In the genomic region with DNA sequence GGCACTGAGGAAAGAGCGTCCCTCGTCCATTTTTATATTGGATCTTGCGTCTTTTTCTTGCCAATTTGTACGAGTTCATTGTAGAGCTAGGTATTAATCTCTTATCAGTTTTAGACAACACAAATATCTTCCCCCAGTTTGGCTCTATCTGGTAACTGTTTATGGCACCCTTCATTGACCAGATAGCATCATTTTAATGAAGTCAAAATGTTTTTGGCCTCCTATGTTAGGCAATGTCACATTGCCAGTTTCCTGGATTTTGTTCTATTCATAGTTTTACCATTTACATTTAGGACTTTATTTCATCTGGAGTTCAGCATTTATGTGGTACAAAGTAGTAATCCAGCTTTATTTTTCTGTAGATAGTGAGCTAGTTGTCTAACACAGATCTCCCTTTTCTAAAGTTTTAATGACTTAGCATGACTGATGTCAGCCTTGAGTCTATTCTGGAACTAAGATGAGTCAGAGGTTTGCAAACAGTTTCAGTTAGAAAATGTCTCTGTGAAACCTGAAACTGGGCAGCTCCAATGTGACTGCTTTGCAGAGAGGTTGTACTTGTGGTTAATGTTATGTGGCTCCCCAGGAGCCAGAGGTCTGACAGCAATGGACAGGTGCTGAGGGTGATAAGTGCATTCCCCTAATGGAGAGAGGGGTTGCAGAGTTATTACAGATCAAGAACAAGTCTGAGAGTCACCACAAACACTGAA, we compare ENCODE assay signal across 1 cellular context.
TF ChIP-seq lines count a peak whose summit lies in the region.

No MANE protein-coding gene starts in this region.

TF ChIP-seq in HepG2, 621 proteins besides CTCF, POLR2A, EP300 and RAD21 (continues in another document):
- TF ChIP-seq, protein P1, sequence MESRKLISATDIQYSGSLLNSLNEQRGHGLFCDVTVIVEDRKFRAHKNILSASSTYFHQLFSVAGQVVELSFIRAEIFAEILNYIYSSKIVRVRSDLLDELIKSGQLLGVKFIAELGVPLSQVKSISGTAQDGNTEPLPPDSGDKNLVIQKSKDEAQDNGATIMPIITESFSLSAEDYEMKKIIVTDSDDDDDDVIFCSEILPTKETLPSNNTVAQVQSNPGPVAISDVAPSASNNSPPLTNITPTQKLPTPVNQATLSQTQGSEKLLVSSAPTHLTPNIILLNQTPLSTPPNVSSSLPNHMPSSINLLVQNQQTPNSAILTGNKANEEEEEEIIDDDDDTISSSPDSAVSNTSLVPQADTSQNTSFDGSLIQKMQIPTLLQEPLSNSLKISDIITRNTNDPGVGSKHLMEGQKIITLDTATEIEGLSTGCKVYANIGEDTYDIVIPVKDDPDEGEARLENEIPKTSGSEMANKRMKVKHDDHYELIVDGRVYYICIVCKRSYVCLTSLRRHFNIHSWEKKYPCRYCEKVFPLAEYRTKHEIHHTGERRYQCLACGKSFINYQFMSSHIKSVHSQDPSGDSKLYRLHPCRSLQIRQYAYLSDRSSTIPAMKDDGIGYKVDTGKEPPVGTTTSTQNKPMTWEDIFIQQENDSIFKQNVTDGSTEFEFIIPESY (CRISPR knock-in tag; IDR thresholded peaks at IDR 0.05), result no peak
- TF ChIP-seq, protein P2, sequence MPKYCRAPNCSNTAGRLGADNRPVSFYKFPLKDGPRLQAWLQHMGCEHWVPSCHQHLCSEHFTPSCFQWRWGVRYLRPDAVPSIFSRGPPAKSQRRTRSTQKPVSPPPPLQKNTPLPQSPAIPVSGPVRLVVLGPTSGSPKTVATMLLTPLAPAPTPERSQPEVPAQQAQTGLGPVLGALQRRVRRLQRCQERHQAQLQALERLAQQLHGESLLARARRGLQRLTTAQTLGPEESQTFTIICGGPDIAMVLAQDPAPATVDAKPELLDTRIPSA (CRISPR knock-in tag; IDR thresholded peaks at IDR 0.05; ENCODE audit: borderline replicate concordance), result no peak
- TF ChIP-seq SOX5 (CRISPR knock-in tag; IDR thresholded peaks at IDR 0.05; ENCODE audit: borderline replicate concordance) (peak; percentile 37; the same call in 1 of the 2 replicates), SRY (CRISPR knock-in tag; IDR thresholded peaks at IDR 0.05) (no peak), ZNF326 (CRISPR knock-in tag; IDR thresholded peaks at IDR 0.05; ENCODE audit: borderline replicate concordance) (no peak), ATAD3A (CRISPR knock-in tag; IDR thresholded peaks at IDR 0.05) (no peak), ZNF629 (CRISPR knock-in tag; conservative IDR thresholded peaks at IDR 0.05) (no peak), MTA1 (CRISPR knock-in tag; IDR thresholded peaks at IDR 0.05; ENCODE audit: borderline replicate concordance) (no peak), ZNF124 (CRISPR knock-in tag; IDR thresholded peaks at IDR 0.05) (no peak), JARID2 (CRISPR knock-in tag; IDR thresholded peaks at IDR 0.05; ENCODE audit: insufficient replicate concordance) (no peak), WIZ (CRISPR knock-in tag; IDR thresholded peaks at IDR 0.05) (no peak), DPF2 (CRISPR knock-in tag; IDR thresholded peaks at IDR 0.05; ENCODE audit: borderline replicate concordance, low read depth) (no peak; the same call in 1 of the 2 replicates), ZFX (CRISPR knock-in tag; IDR thresholded peaks at IDR 0.05; ENCODE audit: low read depth) (no peak), HCFC1 (IDR thresholded peaks at IDR 0.05; ENCODE audit: low read depth, low read length) (no peak), ZNF567 (CRISPR knock-in tag; IDR thresholded peaks at IDR 0.05; ENCODE audit: borderline replicate concordance) (no peak), RFX5 (IDR thresholded peaks at IDR 0.05; ENCODE audit: low read depth, low read length) (no peak), ZNF230 (CRISPR knock-in tag; IDR thresholded peaks at IDR 0.05) (no peak), PRMT3 (CRISPR knock-in tag; IDR thresholded peaks at IDR 0.05; ENCODE audit: borderline replicate concordance, low read depth) (no peak), ARNTL (CRISPR knock-in tag; IDR thresholded peaks at IDR 0.05) (no peak), ZNF446 (CRISPR knock-in tag; IDR thresholded peaks at IDR 0.05) (no peak), ZNF10 (CRISPR knock-in tag; IDR thresholded peaks at IDR 0.05; ENCODE audit: borderline replicate concordance, low read depth) (no peak), CAMTA2 (CRISPR knock-in tag; IDR thresholded peaks at IDR 0.05; ENCODE audit: borderline replicate concordance) (no peak), ZNF614 (CRISPR knock-in tag; IDR thresholded peaks at IDR 0.05; ENCODE audit: borderline replicate concordance) (no peak), HMGA1 (CRISPR knock-in tag; conservative IDR thresholded peaks at IDR 0.05) (no peak), ADNP (CRISPR knock-in tag; IDR thresholded peaks at IDR 0.05) (no peak), NAIF1 (CRISPR knock-in tag; IDR thresholded peaks at IDR 0.05; ENCODE audit: borderline replicate concordance) (no peak), SRF (IDR thresholded peaks at IDR 0.05; ENCODE audit: low read depth, low read length) (no peak), ZC3H4 (CRISPR knock-in tag; IDR thresholded peaks at IDR 0.05; ENCODE audit: borderline replicate concordance) (no peak), ZNF766 (CRISPR knock-in tag; IDR thresholded peaks at IDR 0.05; ENCODE audit: borderline replicate concordance) (no peak), HOXA9 (CRISPR knock-in tag; IDR thresholded peaks at IDR 0.05; ENCODE audit: borderline replicate concordance) (no peak), KLF9 (CRISPR knock-in tag; IDR thresholded peaks at IDR 0.05; ENCODE audit: low read depth) (no peak), PAWR (CRISPR knock-in tag; IDR thresholded peaks at IDR 0.05; ENCODE audit: borderline replicate concordance) (no peak), MTF1 (CRISPR knock-in tag; IDR thresholded peaks at IDR 0.05) (no peak), ZNF460 (CRISPR knock-in tag; IDR thresholded peaks at IDR 0.05; ENCODE audit: borderline replicate concordance) (no peak), HOXA7 (CRISPR knock-in tag; IDR thresholded peaks at IDR 0.05) (no peak), RFX3 (CRISPR knock-in tag; IDR thresholded peaks at IDR 0.05) (no peak), EEA1 (CRISPR knock-in tag; IDR thresholded peaks at IDR 0.05; ENCODE audit: borderline replicate concordance) (no peak), NR3C1 (CRISPR knock-in tag; IDR thresholded peaks at IDR 0.05) (no peak), NFE2L1 (CRISPR knock-in tag; IDR thresholded peaks at IDR 0.05; ENCODE audit: borderline replicate concordance) (no peak), NR2F2 (IDR thresholded peaks at IDR 0.05; ENCODE audit: borderline replicate concordance, low read depth) (no peak), SYNCRIP (IDR thresholded peaks at IDR 0.05; ENCODE audit: insufficient read depth, low read depth, low read length) (no peak)
- TF ChIP-seq, protein P3, sequence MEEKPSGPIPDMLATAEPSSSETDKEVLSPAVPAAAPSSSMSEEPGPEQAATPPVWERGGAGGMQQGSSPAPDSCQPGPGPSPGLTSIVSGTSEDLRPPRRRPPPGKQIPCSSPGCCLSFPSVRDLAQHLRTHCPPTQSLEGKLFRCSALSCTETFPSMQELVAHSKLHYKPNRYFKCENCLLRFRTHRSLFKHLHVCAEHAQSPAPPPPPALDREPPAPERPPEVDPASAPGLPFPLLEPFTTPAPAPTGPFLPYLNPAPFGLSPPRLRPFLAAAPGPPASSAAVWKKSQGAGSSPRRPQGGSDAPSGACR (CRISPR knock-in tag; IDR thresholded peaks at IDR 0.05), result no peak
- TF ChIP-seq, protein P4, sequence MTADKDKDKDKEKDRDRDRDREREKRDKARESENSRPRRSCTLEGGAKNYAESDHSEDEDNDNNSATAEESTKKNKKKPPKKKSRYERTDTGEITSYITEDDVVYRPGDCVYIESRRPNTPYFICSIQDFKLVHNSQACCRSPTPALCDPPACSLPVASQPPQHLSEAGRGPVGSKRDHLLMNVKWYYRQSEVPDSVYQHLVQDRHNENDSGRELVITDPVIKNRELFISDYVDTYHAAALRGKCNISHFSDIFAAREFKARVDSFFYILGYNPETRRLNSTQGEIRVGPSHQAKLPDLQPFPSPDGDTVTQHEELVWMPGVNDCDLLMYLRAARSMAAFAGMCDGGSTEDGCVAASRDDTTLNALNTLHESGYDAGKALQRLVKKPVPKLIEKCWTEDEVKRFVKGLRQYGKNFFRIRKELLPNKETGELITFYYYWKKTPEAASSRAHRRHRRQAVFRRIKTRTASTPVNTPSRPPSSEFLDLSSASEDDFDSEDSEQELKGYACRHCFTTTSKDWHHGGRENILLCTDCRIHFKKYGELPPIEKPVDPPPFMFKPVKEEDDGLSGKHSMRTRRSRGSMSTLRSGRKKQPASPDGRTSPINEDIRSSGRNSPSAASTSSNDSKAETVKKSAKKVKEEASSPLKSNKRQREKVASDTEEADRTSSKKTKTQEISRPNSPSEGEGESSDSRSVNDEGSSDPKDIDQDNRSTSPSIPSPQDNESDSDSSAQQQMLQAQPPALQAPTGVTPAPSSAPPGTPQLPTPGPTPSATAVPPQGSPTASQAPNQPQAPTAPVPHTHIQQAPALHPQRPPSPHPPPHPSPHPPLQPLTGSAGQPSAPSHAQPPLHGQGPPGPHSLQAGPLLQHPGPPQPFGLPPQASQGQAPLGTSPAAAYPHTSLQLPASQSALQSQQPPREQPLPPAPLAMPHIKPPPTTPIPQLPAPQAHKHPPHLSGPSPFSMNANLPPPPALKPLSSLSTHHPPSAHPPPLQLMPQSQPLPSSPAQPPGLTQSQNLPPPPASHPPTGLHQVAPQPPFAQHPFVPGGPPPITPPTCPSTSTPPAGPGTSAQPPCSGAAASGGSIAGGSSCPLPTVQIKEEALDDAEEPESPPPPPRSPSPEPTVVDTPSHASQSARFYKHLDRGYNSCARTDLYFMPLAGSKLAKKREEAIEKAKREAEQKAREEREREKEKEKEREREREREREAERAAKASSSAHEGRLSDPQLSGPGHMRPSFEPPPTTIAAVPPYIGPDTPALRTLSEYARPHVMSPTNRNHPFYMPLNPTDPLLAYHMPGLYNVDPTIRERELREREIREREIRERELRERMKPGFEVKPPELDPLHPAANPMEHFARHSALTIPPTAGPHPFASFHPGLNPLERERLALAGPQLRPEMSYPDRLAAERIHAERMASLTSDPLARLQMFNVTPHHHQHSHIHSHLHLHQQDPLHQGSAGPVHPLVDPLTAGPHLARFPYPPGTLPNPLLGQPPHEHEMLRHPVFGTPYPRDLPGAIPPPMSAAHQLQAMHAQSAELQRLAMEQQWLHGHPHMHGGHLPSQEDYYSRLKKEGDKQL (CRISPR knock-in tag; IDR thresholded peaks at IDR 0.05; ENCODE audit: low read depth), result no peak
- TF ChIP-seq, protein P5, sequence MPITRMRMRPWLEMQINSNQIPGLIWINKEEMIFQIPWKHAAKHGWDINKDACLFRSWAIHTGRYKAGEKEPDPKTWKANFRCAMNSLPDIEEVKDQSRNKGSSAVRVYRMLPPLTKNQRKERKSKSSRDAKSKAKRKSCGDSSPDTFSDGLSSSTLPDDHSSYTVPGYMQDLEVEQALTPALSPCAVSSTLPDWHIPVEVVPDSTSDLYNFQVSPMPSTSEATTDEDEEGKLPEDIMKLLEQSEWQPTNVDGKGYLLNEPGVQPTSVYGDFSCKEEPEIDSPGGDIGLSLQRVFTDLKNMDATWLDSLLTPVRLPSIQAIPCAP (CRISPR knock-in tag; IDR thresholded peaks at IDR 0.05; ENCODE audit: low read depth), result no peak
- TF ChIP-seq, protein P6, sequence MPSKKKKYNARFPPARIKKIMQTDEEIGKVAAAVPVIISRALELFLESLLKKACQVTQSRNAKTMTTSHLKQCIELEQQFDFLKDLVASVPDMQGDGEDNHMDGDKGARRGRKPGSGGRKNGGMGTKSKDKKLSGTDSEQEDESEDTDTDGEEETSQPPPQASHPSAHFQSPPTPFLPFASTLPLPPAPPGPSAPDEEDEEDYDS (CRISPR knock-in tag; IDR thresholded peaks at IDR 0.05), result peak; percentile 52; the same call in 1 of the 2 replicates
- TF ChIP-seq, protein P7, sequence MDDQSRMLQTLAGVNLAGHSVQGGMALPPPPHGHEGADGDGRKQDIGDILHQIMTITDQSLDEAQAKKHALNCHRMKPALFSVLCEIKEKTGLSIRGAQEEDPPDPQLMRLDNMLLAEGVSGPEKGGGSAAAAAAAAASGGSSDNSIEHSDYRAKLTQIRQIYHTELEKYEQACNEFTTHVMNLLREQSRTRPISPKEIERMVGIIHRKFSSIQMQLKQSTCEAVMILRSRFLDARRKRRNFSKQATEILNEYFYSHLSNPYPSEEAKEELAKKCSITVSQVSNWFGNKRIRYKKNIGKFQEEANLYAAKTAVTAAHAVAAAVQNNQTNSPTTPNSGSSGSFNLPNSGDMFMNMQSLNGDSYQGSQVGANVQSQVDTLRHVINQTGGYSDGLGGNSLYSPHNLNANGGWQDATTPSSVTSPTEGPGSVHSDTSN (CRISPR knock-in tag; IDR thresholded peaks at IDR 0.05; ENCODE audit: borderline replicate concordance), result no peak
- TF ChIP-seq, protein P8, sequence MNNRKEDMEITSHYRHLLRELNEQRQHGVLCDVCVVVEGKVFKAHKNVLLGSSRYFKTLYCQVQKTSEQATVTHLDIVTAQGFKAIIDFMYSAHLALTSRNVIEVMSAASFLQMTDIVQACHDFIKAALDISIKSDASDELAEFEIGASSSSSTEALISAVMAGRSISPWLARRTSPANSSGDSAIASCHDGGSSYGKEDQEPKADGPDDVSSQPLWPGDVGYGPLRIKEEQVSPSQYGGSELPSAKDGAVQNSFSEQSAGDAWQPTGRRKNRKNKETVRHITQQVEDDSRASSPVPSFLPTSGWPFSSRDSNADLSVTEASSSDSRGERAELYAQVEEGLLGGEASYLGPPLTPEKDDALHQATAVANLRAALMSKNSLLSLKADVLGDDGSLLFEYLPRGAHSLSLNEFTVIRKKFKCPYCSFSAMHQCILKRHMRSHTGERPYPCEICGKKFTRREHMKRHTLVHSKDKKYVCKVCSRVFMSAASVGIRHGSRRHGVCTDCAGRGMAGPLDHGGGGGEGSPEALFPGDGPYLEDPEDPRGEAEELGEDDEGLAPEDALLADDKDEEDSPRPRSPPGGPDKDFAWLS (CRISPR knock-in tag; IDR thresholded peaks at IDR 0.05; ENCODE audit: borderline replicate concordance), result no peak
- TF ChIP-seq, protein P9, sequence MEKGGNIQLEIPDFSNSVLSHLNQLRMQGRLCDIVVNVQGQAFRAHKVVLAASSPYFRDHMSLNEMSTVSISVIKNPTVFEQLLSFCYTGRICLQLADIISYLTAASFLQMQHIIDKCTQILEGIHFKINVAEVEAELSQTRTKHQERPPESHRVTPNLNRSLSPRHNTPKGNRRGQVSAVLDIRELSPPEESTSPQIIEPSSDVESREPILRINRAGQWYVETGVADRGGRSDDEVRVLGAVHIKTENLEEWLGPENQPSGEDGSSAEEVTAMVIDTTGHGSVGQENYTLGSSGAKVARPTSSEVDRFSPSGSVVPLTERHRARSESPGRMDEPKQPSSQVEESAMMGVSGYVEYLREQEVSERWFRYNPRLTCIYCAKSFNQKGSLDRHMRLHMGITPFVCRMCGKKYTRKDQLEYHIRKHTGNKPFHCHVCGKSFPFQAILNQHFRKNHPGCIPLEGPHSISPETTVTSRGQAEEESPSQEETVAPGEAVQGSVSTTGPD (CRISPR knock-in tag; IDR thresholded peaks at IDR 0.05), result no peak
- TF ChIP-seq, protein P10, sequence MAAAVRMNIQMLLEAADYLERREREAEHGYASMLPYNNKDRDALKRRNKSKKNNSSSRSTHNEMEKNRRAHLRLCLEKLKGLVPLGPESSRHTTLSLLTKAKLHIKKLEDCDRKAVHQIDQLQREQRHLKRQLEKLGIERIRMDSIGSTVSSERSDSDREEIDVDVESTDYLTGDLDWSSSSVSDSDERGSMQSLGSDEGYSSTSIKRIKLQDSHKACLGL (CRISPR knock-in tag; IDR thresholded peaks at IDR 0.05), result no peak
